In the genomic region with DNA sequence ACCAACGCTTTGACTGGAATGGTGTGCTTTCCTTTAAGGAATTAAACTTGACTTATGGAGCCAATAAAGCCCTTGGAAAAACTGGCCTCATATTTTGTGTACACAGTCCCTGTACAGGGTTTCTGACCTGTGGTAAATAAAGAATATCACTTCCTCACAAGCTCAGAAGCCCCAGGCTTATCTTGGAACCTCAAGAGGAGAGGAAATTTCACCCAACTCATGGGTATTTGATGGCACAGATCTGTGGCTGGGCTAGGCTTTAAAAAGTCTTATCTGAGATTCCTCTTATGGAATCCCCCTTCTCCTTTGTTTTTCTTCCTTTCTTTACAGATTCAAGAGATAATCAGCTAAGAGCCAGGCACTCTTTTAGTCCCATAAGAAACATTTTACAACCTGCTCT, we compare ENCODE assay signal across 20 cellular contexts.
"Had no signal": no experiment of that assay in that cellular context is flagged by ENCODE, and none has a peak within 500 bp of the region (broad histone marks: within the 10 kb centered on the region; RNA-seq: fewer than 3 reads in every experiment).

No MANE protein-coding gene starts in this region.

- H3K4me3 Mint-ChIP-seq: dendritic cell treated with granulocyte-macrophage colony-stimulating factor and Interleukin-4, amounts not matched to agents 40 ng/mL and 50 ng/mL, for 4 days; effector memory CD8-positive, alpha-beta T cell; mesothelial cell of epicardium; natural killer cell treated with Interleukin-12 subunit alpha and Interleukin-12 subunit beta and Interleukin-15 and Interleukin-18, amount 100 ng/mL, for 72 hours; neural progenitor cell had no signal

- DNase-seq: effector memory CD8-positive, alpha-beta T cell; esophagus squamous epithelium; foreskin fibroblast; mammary epithelial cell; nucleus accumbens; pancreas; right cardiac atrium; small intestine; stimulated activated CD4-positive, alpha-beta T cell treated with anti-CD3 and anti-CD28 coated beads, Interleukin-12 subunit alpha, Interleukin-12 subunit beta, amount 100 ng/mL, for 4 hours; stimulated activated naive CD4-positive, alpha-beta T cell; stomach; substantia nigra; transverse colon had no signal

- H3K4me1 Mint-ChIP-seq: mesothelial cell of epicardium, neural progenitor cell had no signal

- H3K9me3 Mint-ChIP-seq: effector memory CD8-positive, alpha-beta T cell had no signal

- H3K4me2 ChIP-seq: neural progenitor cell had no signal

- H3K27me3 Mint-ChIP-seq: dendritic cell treated with granulocyte-macrophage colony-stimulating factor and Interleukin-4, amounts not matched to agents 40 ng/mL and 50 ng/mL, for 4 days; progenitor cell of endocrine pancreas had no signal

- H3K36me3 Mint-ChIP-seq: mesothelial cell of epicardium; natural killer cell treated with Interleukin-12 subunit alpha and Interleukin-12 subunit beta and Interleukin-15 and Interleukin-18, amount 100 ng/mL, for 72 hours; neural progenitor cell had no signal

- H3K27ac ChIP-seq: esophagus squamous epithelium, neural progenitor cell, pancreas, stomach, thoracic aorta had no signal

- H3K36me3 ChIP-seq: esophagus squamous epithelium, neural progenitor cell, pancreas, stomach, thoracic aorta, transverse colon had no signal

- H3K27me3 ChIP-seq: esophagus squamous epithelium, neural progenitor cell, pancreas, stomach, transverse colon had no signal

- H3K4me3 ChIP-seq: esophagus squamous epithelium, neural progenitor cell, pancreas, stomach, thoracic aorta, transverse colon had no signal

- H3K9me3 ChIP-seq: esophagus squamous epithelium, pancreas, thoracic aorta, transverse colon had no signal

- ATAC-seq: effector memory CD8-positive, alpha-beta T cell; left lobe of liver; natural killer cell treated with Interleukin-12 subunit alpha and Interleukin-12 subunit beta and Interleukin-15 and Interleukin-18, amount 100 ng/mL, for 72 hours; pancreas; right cardiac atrium had no signal

- H3K4me1 ChIP-seq: esophagus squamous epithelium, neural progenitor cell, pancreas, stomach had no signal

- H3K27ac Mint-ChIP-seq: dendritic cell treated with granulocyte-macrophage colony-stimulating factor and Interleukin-4, amounts not matched to agents 40 ng/mL and 50 ng/mL, for 4 days; effector memory CD8-positive, alpha-beta T cell; mesothelial cell of epicardium; natural killer cell treated with Interleukin-12 subunit alpha and Interleukin-12 subunit beta and Interleukin-15 and Interleukin-18, amount 100 ng/mL, for 72 hours; neural progenitor cell; progenitor cell of endocrine pancreas had no signal

- H2AFZ ChIP-seq: neural progenitor cell had no signal
